Comparison of ENCODE assay signal across 25 cellular contexts in genomic region chr7:16409777-16410176, GRCh38.
DNase-seq lines count a peak whose midpoint lies in the region; ATAC-seq and TF ChIP-seq lines count a peak whose summit lies in the region.
"Had no signal": no experiment of that assay in that cellular context is flagged by ENCODE, and none has a peak within 500 bp of the region (broad histone marks: within the 10 kb centered on the region; RNA-seq: fewer than 3 reads in every experiment).

No MANE protein-coding gene starts in this region.

- no peak overlapping the region for H3K4me2 ChIP-seq in OCI-LY1 (ENCODE audit: low read length)

- DNase-seq in choroid plexus epithelial cell (ENCODE audit: low read depth), result peak; percentile 38
- peak; percentile 61 for DNase-seq in medulla oblongata (ENCODE audit: extremely low spot score)
- no peak for DNase-seq in NCI-H2081 (lab: John Stamatoyannopoulos, UW)
- DNase-seq: activated CD8-positive, alpha-beta memory T cell treated with anti-CD3 and anti-CD28 coated beads, Interleukin-2, amount 50 U/mL, for 48 hours; activated naive CD8-positive, alpha-beta T cell treated with anti-CD3 and anti-CD28 coated beads, Interleukin-2, amount 50 U/mL, for 24 hours; CD4-positive, alpha-beta T cell; gastrocnemius medialis; H9; naive thymus-derived CD8-positive, alpha-beta T cell; NCI-H1436; NCI-H2171 treated with DMSO at 0.1 percent for 48 hours; NCI-H526 treated with DMSO at 0.1 percent for 48 hours; posterior cingulate gyrus; SHP77; small intestine; stimulated activated naive CD4-positive, alpha-beta T cell; T-helper 2 cell; thyroid gland had no signal

- no peak overlapping the region for H2AFZ ChIP-seq in OCI-LY1 (ENCODE audit: low read length)

- no peaks in the 10 kb centered on the region for H4K20me1 ChIP-seq in OCI-LY1 (ENCODE audit: insufficient read depth, low read length)

- no peak for ATAC-seq in GM18858 (IDR thresholded peaks at IDR 0.05; ENCODE audit: unreplicated experiment)
- ATAC-seq in HG03095 (IDR thresholded peaks at IDR 0.05; ENCODE audit: unreplicated experiment), result no peak
- ATAC-seq in GM21447 (IDR thresholded peaks at IDR 0.05; ENCODE audit: unreplicated experiment), result no peak
- ATAC-seq: activated naive CD8-positive, alpha-beta T cell treated with anti-CD3 and anti-CD28 coated beads, Interleukin-2, amount 50 U/mL, for 24 hours; gastrocnemius medialis; GM12878; naive thymus-derived CD8-positive, alpha-beta T cell had no signal

- H3K36me3 ChIP-seq in OCI-LY1 (ENCODE audit: insufficient read depth, low read length), result no peaks in the 10 kb centered on the region
- H3K36me3 ChIP-seq: breast epithelium, gastrocnemius medialis, thyroid gland had no signal

- H3K27me3 ChIP-seq in OCI-LY1 (ENCODE audit: insufficient read depth, low read length), result no peaks in the 10 kb centered on the region
- H3K27me3 ChIP-seq: breast epithelium, gastrocnemius medialis, thyroid gland had no signal

- no peaks in the 10 kb centered on the region for H3K4me1 ChIP-seq in OCI-LY1 (ENCODE audit: insufficient read depth, low read length, severe bottlenecking)
- H3K4me1 ChIP-seq: breast epithelium, gastrocnemius medialis, thyroid gland had no signal

- no peak overlapping the region for H3K9ac ChIP-seq in OCI-LY1 (ENCODE audit: low read length)

- H3K79me2 ChIP-seq in OCI-LY1 (ENCODE audit: insufficient read depth, low read length), result no peaks in the 10 kb centered on the region

- no peaks in the 10 kb centered on the region for H3K9me2 ChIP-seq in OCI-LY1 (ENCODE audit: low read depth, low read length)

- no peak overlapping the region for H3K27ac ChIP-seq in C4-2B
- no peak overlapping the region for H3K27ac ChIP-seq in OCI-LY1 (ENCODE audit: low read depth, low read length, poor library complexity, severe bottlenecking)
- H3K27ac ChIP-seq: breast epithelium, gastrocnemius medialis, thyroid gland had no signal

- TF ChIP-seq CTCF in C4-2B (conservative IDR thresholded peaks at IDR 0.05), result 0 out of 2 replicates have a peak, but pooled peaks have one; percentile 6
- peak; percentile 7; the same call in 1 of the 2 replicates for TF ChIP-seq CTCF in OCI-LY1 (IDR thresholded peaks at IDR 0.05; ENCODE audit: low read length)
- peak; percentile 24 for TF ChIP-seq CTCF in choroid plexus epithelial cell (conservative IDR thresholded peaks at IDR 0.05; ENCODE audit: low read depth, low read length)

- H3K9me3 ChIP-seq in OCI-LY1 (ENCODE audit: low read length), result no peaks in the 10 kb centered on the region
- H3K9me3 ChIP-seq: breast epithelium, gastrocnemius medialis, thyroid gland had no signal

- H3K4me3 ChIP-seq in OCI-LY1 (ENCODE audit: low read depth, low read length, poor library complexity, severe bottlenecking) (no peak overlapping the region), choroid plexus epithelial cell (ENCODE audit: low read depth, low read length) (no peak overlapping the region)
- H3K4me3 ChIP-seq: breast epithelium, gastrocnemius medialis, GM12878, thyroid gland had no signal

- no peaks in the 10 kb centered on the region for H3F3A ChIP-seq in OCI-LY1 (ENCODE audit: insufficient read depth, low read length)

Comparison
In these comparisons a context has a peak if more than half of its experiments do, and no peak if none do; other contexts are left out.
1. DNase-seq: peak in choroid plexus epithelial cell (single experiment) and medulla oblongata (single experiment); none in NCI-H2081 (0 of 2).
2. Peak in every context shown above with its lines, with median percentiles within 50 percentile points of each other: CTCF ChIP-seq.